1 cellular context compared by ENCODE assay signal in genomic region chr20:45347936-45348809, GRCh38.
A peak's percentile ranks its signal among the peaks of the same experiment; 100 is the strongest.
TF ChIP-seq lines count a peak whose summit lies in the region.

TSS of gene SDC4 (minus strand) at chr20:45348424. CDS start at chr20:45348384, 40 bp downstream.

TF ChIP-seq in HepG2, 621 proteins besides CTCF, POLR2A, EP300 and RAD21 (continued from another document and continues in another):
- TF ChIP-seq ZHX2 (IDR thresholded peaks at IDR 0.05; ENCODE audit: low read depth) (no peak), ZHX2 (CRISPR knock-in tag; IDR thresholded peaks at IDR 0.05; ENCODE audit: borderline replicate concordance) (no peak), AGO2 (optimal IDR thresholded peaks at IDR 0.05; ENCODE audit: low read depth, low read length) (peak; percentile 96), ZFP36 (IDR thresholded peaks at IDR 0.05; ENCODE audit: borderline replicate concordance, low read depth, low read length, partially characterized antibody) (no peak), BCL6 (CRISPR knock-in tag; IDR thresholded peaks at IDR 0.05) (peak; percentile 33), ZNF329 (CRISPR knock-in tag; IDR thresholded peaks at IDR 0.05; ENCODE audit: low read depth) (peak; percentile 71; the same call in 1 of the 2 replicates), TFDP1 (CRISPR knock-in tag; IDR thresholded peaks at IDR 0.05; ENCODE audit: borderline replicate concordance) (peak; percentile 74; the same call in 1 of the 2 replicates), MED13 (CRISPR knock-in tag; IDR thresholded peaks at IDR 0.05) (peak; percentile 52; the same call in 1 of the 2 replicates), ZBTB21 (CRISPR knock-in tag; IDR thresholded peaks at IDR 0.05) (no peak), ERF (CRISPR knock-in tag; IDR thresholded peaks at IDR 0.05) (peak; percentile 82), NBN (conservative IDR thresholded peaks at IDR 0.05) (no peak), ZNF18 (CRISPR knock-in tag; IDR thresholded peaks at IDR 0.05; ENCODE audit: insufficient replicate concordance) (no peak), ZNF724P (CRISPR knock-in tag; IDR thresholded peaks at IDR 0.05; ENCODE audit: borderline replicate concordance) (peak; percentile 50; the same call in 1 of the 2 replicates), MXI1 (IDR thresholded peaks at IDR 0.05; ENCODE audit: borderline replicate concordance, low read depth, low read length) (peak; percentile 60; the same call in 1 of the 3 replicates), IRF2 (CRISPR knock-in tag; IDR thresholded peaks at IDR 0.05) (peak; percentile 70; the same call in 1 of the 2 replicates), ZNF331 (CRISPR knock-in tag; IDR thresholded peaks at IDR 0.05) (peak; percentile 65), HNF1A (IDR thresholded peaks at IDR 0.05; ENCODE audit: low read depth) (no peak), HNF1A (CRISPR knock-in tag; IDR thresholded peaks at IDR 0.05; ENCODE audit: borderline replicate concordance) (0 out of 2 replicates have a peak, but pooled peaks have one; percentile 52), THYN1 (CRISPR knock-in tag; IDR thresholded peaks at IDR 0.05; ENCODE audit: borderline replicate concordance, low read depth) (no peak), ZNF121 (CRISPR knock-in tag; IDR thresholded peaks at IDR 0.05) (no peak), ZBTB34 (CRISPR knock-in tag; IDR thresholded peaks at IDR 0.05) (no peak), IKZF5 (CRISPR knock-in tag; IDR thresholded peaks at IDR 0.05) (peak; percentile 66; the same call in 1 of the 2 replicates), ATF7-NPFF (CRISPR knock-in tag; IDR thresholded peaks at IDR 0.05; ENCODE audit: low read depth) (peak; percentile 58; the same call in 1 of the 2 replicates), ZNF17 (CRISPR knock-in tag; IDR thresholded peaks at IDR 0.05) (no peak), DBP (CRISPR knock-in tag; IDR thresholded peaks at IDR 0.05; ENCODE audit: not compliant biosample characterization) (no peak), ZNF576 (CRISPR knock-in tag; IDR thresholded peaks at IDR 0.05) (no peak), MIXL1 (CRISPR knock-in tag; IDR thresholded peaks at IDR 0.05) (no peak), ZBTB44 (CRISPR knock-in tag; IDR thresholded peaks at IDR 0.05) (no peak), FOXM1 (CRISPR knock-in tag; IDR thresholded peaks at IDR 0.05) (no peak), KAT8 (CRISPR knock-in tag; IDR thresholded peaks at IDR 0.05) (peak; percentile 69), ZNF460 (CRISPR knock-in tag; IDR thresholded peaks at IDR 0.05; ENCODE audit: borderline replicate concordance) (no peak; the same call in 1 of the 2 replicates), ZNF276 (CRISPR knock-in tag; IDR thresholded peaks at IDR 0.05; ENCODE audit: low read depth) (0 out of 2 replicates have a peak, but pooled peaks have one; percentile 30), ZBTB2 (CRISPR knock-in tag; IDR thresholded peaks at IDR 0.05; ENCODE audit: low read depth) (no peak), ZNF260 (CRISPR knock-in tag; IDR thresholded peaks at IDR 0.05; ENCODE audit: borderline replicate concordance, low read depth) (no peak), ZNF354B (CRISPR knock-in tag; IDR thresholded peaks at IDR 0.05) (0 out of 2 replicates have a peak, but pooled peaks have one; percentile 45)
